ENCODE assay signal across 1 cellular context in the genomic region with DNA sequence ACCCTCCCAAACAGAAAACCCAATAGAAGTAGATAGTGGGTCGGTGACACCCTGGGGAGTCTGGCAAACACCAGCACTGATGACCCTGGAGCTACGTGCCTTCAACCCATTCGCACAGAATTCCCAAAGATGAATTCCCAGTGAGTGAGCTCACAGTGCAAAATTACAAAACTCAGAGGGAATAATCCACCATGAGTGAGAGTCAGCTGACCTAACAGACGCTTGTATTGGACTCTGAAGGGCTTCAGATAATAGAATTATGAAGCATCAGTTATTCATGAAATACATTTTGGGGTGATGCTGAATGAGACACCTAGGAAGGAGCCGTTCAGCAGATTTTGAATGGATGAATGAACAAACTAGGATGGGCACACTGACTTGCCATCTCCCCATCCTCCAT.
TF ChIP-seq lines count a peak whose summit lies in the region.

No MANE protein-coding gene starts in this region.

TF ChIP-seq in K562, 482 proteins besides CTCF, POLR2A, EP300 and RAD21:
- TF ChIP-seq SLC30A9 (CRISPR knock-in tag; IDR thresholded peaks at IDR 0.05): no peak
- no peak for TF ChIP-seq ATF3 (IDR thresholded peaks at IDR 0.05)
- TF ChIP-seq ATF3 (CRISPR knock-in tag; conservative IDR thresholded peaks at IDR 0.05): no peak
- no peak for TF ChIP-seq ZNF282 (CRISPR knock-in tag; IDR thresholded peaks at IDR 0.05)
- TF ChIP-seq TAF9B (IDR thresholded peaks at IDR 0.05; ENCODE audit: partially characterized antibody): no peak
- TF ChIP-seq ZNF41 (CRISPR knock-in tag; conservative IDR thresholded peaks at IDR 0.05): peak; percentile 99
- TF ChIP-seq ILK (tag; IDR thresholded peaks at IDR 0.05; ENCODE audit: borderline replicate concordance, low read depth): no peak
- TF ChIP-seq RFX7 (CRISPR knock-in tag; IDR thresholded peaks at IDR 0.05): no peak
TF ChIP-seq in K562: peak in this region for 1.
